Comparison of ENCODE assay signal across 14 cellular contexts in the genomic region with DNA sequence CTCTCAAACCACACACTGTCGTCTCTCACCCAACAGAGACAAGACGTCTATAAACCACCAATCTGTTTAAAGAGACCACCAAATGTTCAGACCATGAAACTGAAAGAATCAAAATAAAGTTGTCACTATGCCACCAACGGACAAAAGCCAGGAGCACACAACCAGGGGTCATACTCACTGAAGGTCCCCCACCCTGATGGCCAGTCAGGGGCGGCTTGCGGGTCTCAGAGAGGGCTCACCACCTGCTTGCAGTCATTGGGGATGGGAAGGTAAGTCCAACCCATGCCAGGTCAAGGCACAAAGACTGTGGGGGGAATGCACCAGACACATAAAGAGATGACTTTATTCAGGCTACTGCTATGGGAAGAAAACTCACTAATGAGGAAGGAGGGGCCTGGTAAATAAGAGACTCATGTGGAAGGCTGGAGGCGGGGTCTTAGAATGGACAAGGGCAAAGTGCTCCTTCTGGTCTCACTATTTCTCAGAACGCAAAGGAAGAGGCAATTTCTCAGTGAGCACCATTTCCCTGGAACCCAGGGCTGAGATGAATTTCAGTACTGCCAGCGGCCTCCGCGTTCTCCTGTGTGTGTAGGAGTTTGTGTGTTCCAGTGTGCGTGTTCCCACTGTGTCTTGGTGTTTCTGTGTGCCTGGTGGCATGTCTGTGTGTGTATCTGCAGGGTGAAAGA.
"Had no signal": no experiment of that assay in that cellular context is flagged by ENCODE, and none has a peak within 500 bp of the region (broad histone marks: within the 10 kb centered on the region; RNA-seq: fewer than 3 reads in every experiment).

No MANE protein-coding gene starts in this region.

- H3K27me3 ChIP-seq: ascending aorta, breast epithelium had no signal

- H3K36me3 ChIP-seq: breast epithelium, neutrophil had no signal

- H3K9me3 Mint-ChIP-seq: activated CD8-positive, alpha-beta T cell treated with anti-CD3 and anti-CD28 coated beads for 36 hours; activated T-cell treated with anti-CD3 and anti-CD28 coated beads, Interleukin-2, amount 50 U/mL, for 4 hours; natural killer cell had no signal

- H3K27ac ChIP-seq: ascending aorta, breast epithelium, esophagus squamous epithelium, neutrophil, upper lobe of left lung had no signal

- H3K9me3 ChIP-seq: ascending aorta, breast epithelium, esophagus squamous epithelium, neutrophil, upper lobe of left lung had no signal

- ATAC-seq: activated CD8-positive, alpha-beta T cell treated with anti-CD3 and anti-CD28 coated beads for 36 hours; activated T-cell treated with anti-CD3 and anti-CD28 coated beads, Interleukin-2, amount 50 U/mL, for 4 hours; natural killer cell had no signal

- H3K4me3 Mint-ChIP-seq: activated CD8-positive, alpha-beta T cell treated with anti-CD3 and anti-CD28 coated beads for 36 hours; activated T-cell treated with anti-CD3 and anti-CD28 coated beads, Interleukin-2, amount 50 U/mL, for 4 hours; natural killer cell had no signal

- FAIRE-seq: small intestine had no signal

- H3K27ac Mint-ChIP-seq: activated CD8-positive, alpha-beta T cell treated with anti-CD3 and anti-CD28 coated beads for 36 hours; natural killer cell had no signal

- H3K36me3 Mint-ChIP-seq: natural killer cell had no signal

- DNase-seq: activated CD4-positive, alpha-beta T cell treated with anti-CD3 and anti-CD28 coated beads for 48 hours; activated CD8-positive, alpha-beta T cell treated with anti-CD3 and anti-CD28 coated beads for 36 hours; activated gamma-delta T cell; activated T-cell treated with anti-CD3 and anti-CD28 coated beads, Interleukin-2, amount 50 U/mL, for 4 hours; esophagus squamous epithelium; natural killer cell; small intestine; stimulated activated CD4-positive, alpha-beta T cell treated with anti-CD3 and anti-CD28 coated beads, Interleukin-4, amount 100 ng/mL, for 4 hours; stimulated activated CD8-positive, alpha-beta memory T cell treated with anti-CD3 and anti-CD28 coated beads, Interleukin-4, amount 100 ng/mL, for 48 hours; stimulated activated naive CD4-positive, alpha-beta T cell treated with Interleukin-2 at 50 U/mL for 16 hours; upper lobe of left lung had no signal

- H3K4me3 ChIP-seq: ascending aorta, breast epithelium, esophagus squamous epithelium, upper lobe of left lung had no signal
